In genomic region chr1:212668477-212668876, GRCh38 we compare ENCODE assay signal across 11 cellular contexts. TPM values are rescaled to one million over a fixed set of nuclear protein-coding genes. Genes with fewer than 3 reads are reported as not detected.
DNase-seq lines count a peak whose midpoint lies in the region; ATAC-seq and TF ChIP-seq lines count a peak whose summit lies in the region.
"Had no signal": no experiment of that assay in that cellular context is flagged by ENCODE, and none has a peak within 500 bp of the region (broad histone marks: within the 10 kb centered on the region; RNA-seq: fewer than 3 reads in every experiment).

No MANE protein-coding gene starts in this region.

- H3K4me2 ChIP-seq in mammary epithelial cell (ENCODE audit: insufficient read depth, low read depth, low read length) = no peak overlapping the region

- H3K9me3 Mint-ChIP-seq in MCF 10A (ENCODE audit: unreplicated experiment) (no peaks in the 10 kb centered on the region), nephron (no peaks in the 10 kb centered on the region)
- H3K9me3 Mint-ChIP-seq: type B pancreatic cell had no signal

- H3K9ac ChIP-seq in mammary epithelial cell (ENCODE audit: insufficient read depth, low read length) = no peak overlapping the region
- H3K9ac ChIP-seq in duodenal mucosa (ENCODE audit: low read depth in 1 of 2, low read length in 2 of 2) = no peak overlapping the region

- no peak for DNase-seq in MCF 10A (ENCODE audit: unreplicated experiment)
- DNase-seq in mammary epithelial cell = no peak
- no peak for DNase-seq in tibial nerve (ENCODE audit: low spot score in 2 of 2)
- no peak for DNase-seq in NCI-H2081 (lab: John Stamatoyannopoulos, UW)
- DNase-seq: midbrain; NK-92 treated with Interleukin-12 subunit alpha and Interleukin-12 subunit beta, amount 100 ng/mL, for 24 hours had no signal

- no peak for TF ChIP-seq CTCF in MCF 10A (IDR thresholded peaks at IDR 0.05; ENCODE audit: unreplicated experiment)
- TF ChIP-seq CTCF in mammary epithelial cell (conservative IDR thresholded peaks at IDR 0.05 in 1 of 2, IDR thresholded peaks at IDR 0.05 in 1 of 2; ENCODE audit: extremely low read depth in 1 of 2, insufficient read depth in 1 of 2, low read depth in 1 of 2, low read length in 2 of 2) = no peak
- no peak for TF ChIP-seq CTCF in nephron (IDR thresholded peaks at IDR 0.05; ENCODE audit: unreplicated experiment in 3 of 3)
- TF ChIP-seq CTCF in tibial nerve (IDR thresholded peaks at IDR 0.05) = no peak

- H3K27ac Mint-ChIP-seq in MCF 10A (ENCODE audit: low read depth, unreplicated experiment) = peak overlapping the region; percentile 91
- H3K27ac Mint-ChIP-seq in nephron = peak overlapping the region; percentile 21 to 77 (median 54)

- H3K36me3 Mint-ChIP-seq in MCF 10A (ENCODE audit: insufficient read depth, unreplicated experiment) = no peaks in the 10 kb centered on the region
- H3K36me3 Mint-ChIP-seq in nephron (ENCODE audit: low read depth) = no peaks in the 10 kb centered on the region
- H3K36me3 Mint-ChIP-seq: type B pancreatic cell had no signal

- H3K27ac ChIP-seq in mammary epithelial cell (ENCODE audit: insufficient read depth, low read depth, low read length) (no peak overlapping the region), duodenal mucosa (ENCODE audit: low read depth, low read length) (peak overlapping the region; percentile 39), tibial nerve (peak overlapping the region in 3 of 4 donors; percentile 28 to 85 (median 75))

- WGBS in mammary epithelial cell (ENCODE audit: low coverage, missing lambda C conversion rate) = 91% methylated on average over 5 of the region's 5 CpGs
- WGBS in tibial nerve, 2 donors = 83 to 87% methylated on average over 5 of the region's 5 CpGs

- H3K4me1 Mint-ChIP-seq in MCF 10A (ENCODE audit: insufficient read depth, unreplicated experiment) (peaks cover 31% of the 10 kb centered on the region), nephron (peaks cover 37% of the 10 kb centered on the region)

- H3K4me1 ChIP-seq in mammary epithelial cell (ENCODE audit: insufficient read depth, low read length) (peaks cover 22% of the 10 kb centered on the region), duodenal mucosa (ENCODE audit: control insufficient read depth in 1 of 2, insufficient read depth in 2 of 2, low read length in 2 of 2) (peaks cover 15 to 22% of the 10 kb centered on the region in 2 donors), tibial nerve (peaks cover 0 to 41% (median 9%) of the 10 kb centered on the region in 4 donors)

- POLR2A ChIA-PET in MCF 10A (lab: Yijun Ruan, JAX) = interaction anchor here (0.6 to 1.9 kb wide), 9 partner anchors 9 to 199 kb away, joined by 3 to 6 read pairs (median 4); partner anchors contain the start of gene ATF3

- no peaks in the 10 kb centered on the region for H3K27me3 ChIP-seq in mammary epithelial cell (ENCODE audit: insufficient read depth, low read length)
- peaks cover 0 to 3% of the 10 kb centered on the region in 2 donors for H3K27me3 ChIP-seq in duodenal mucosa (ENCODE audit: control insufficient read depth in 1 of 2, insufficient read depth in 2 of 2, low read length in 2 of 2)
- H3K27me3 ChIP-seq in tibial nerve = no peaks in the 10 kb centered on the region

- H3K4me3 ChIP-seq in mammary epithelial cell (replicated peaks in 1 of 3; ENCODE audit: insufficient read depth in 1 of 3, low read depth in 2 of 3, low read length in 3 of 3) (no peak overlapping the region), duodenal mucosa (ENCODE audit: low read depth in 1 of 2, low read length in 2 of 2) (no peak overlapping the region), tibial nerve (no peak overlapping the region)

- H4K20me1 ChIP-seq in mammary epithelial cell (ENCODE audit: insufficient read depth, low read length) = no peaks in the 10 kb centered on the region

- dilution Hi-C loops in mammary epithelial cell (cut with HindIII; ENCODE audit: low sequenced_read_pairs) = no loop called here

- no peak overlapping the region for H2AFZ ChIP-seq in mammary epithelial cell (ENCODE audit: low read depth, low read length)

- H3K9me3 ChIP-seq in mammary epithelial cell (replicated peaks; ENCODE audit: insufficient read depth, low read length) (no peaks in the 10 kb centered on the region), duodenal mucosa (ENCODE audit: control insufficient read depth in 1 of 2, low read length in 2 of 2) (no peaks in the 10 kb centered on the region), tibial nerve (no peaks in the 10 kb centered on the region)

- in situ Hi-C loops in mammary epithelial cell (cut with MboI; ENCODE audit: low sequenced_read_pairs in 2 of 2) = loop anchor here in 1 of 2 donors (25.0 kb wide), 1 partner anchor 319 kb away; no protein-coding TSS in a partner anchor

- BruUV-seq in MCF 10A (replicated peaks; lab: Mats Ljungman, UMichigan) = no TSS peak
- no TSS peak for BruUV-seq in mammary epithelial cell (replicated peaks; lab: Mats Ljungman, UMichigan)

- ATAC-seq in HG03565 (IDR thresholded peaks at IDR 0.05; ENCODE audit: unreplicated experiment) = no peak
- ATAC-seq in HG03097 (IDR thresholded peaks at IDR 0.05; ENCODE audit: low FRiP score, unreplicated experiment) = no peak

- CTCF ChIA-PET in MCF 10A (lab: Yijun Ruan, JAX) = interaction anchor here (0.6 to 1.7 kb wide), 9 partner anchors 10 to 355 kb away, joined by 3 to 5 read pairs (median 3); no protein-coding TSS in a partner anchor
- CTCF ChIA-PET in mammary epithelial cell (lab: Charles Lee; ENCODE audit: low non-redundant PET) = interaction anchor here (0.8 kb wide), 1 partner anchor 199 kb away, joined by 4 read pairs; no protein-coding TSS in a partner anchor

- no peaks in the 10 kb centered on the region for H3K79me2 ChIP-seq in mammary epithelial cell (ENCODE audit: insufficient read depth, low read length)

- H3K36me3 ChIP-seq in mammary epithelial cell (ENCODE audit: insufficient read depth, low read length) (no peaks in the 10 kb centered on the region), duodenal mucosa (ENCODE audit: control insufficient read depth in 1 of 2, insufficient read depth in 2 of 2, low read length in 2 of 2) (no peaks in the 10 kb centered on the region), tibial nerve (no peaks in the 10 kb centered on the region)

- H3K4me3 Mint-ChIP-seq in MCF 10A (ENCODE audit: unreplicated experiment) (no peak overlapping the region), nephron (no peak overlapping the region)

- intact Hi-C loops in MCF 10A (cut with micrococcal nuclease) = no loop called here
- intact Hi-C loops in mammary epithelial cell (cut with micrococcal nuclease) = no loop called here

- no peak for TF ChIP-seq EP300 in tibial nerve (IDR thresholded peaks at IDR 0.05)

- H3K27me3 Mint-ChIP-seq in MCF 10A (ENCODE audit: insufficient read depth, unreplicated experiment) (no peaks in the 10 kb centered on the region), nephron (ENCODE audit: low read depth) (peaks cover 31% of the 10 kb centered on the region)

- no peak for TF ChIP-seq POLR2A in tibial nerve (IDR thresholded peaks at IDR 0.05)

RNA-seq across cellular contexts. Expression of gene BATF3, which starts 31.2 kb away (rescaled TPM):
- 0.96 and 1.5 TPM in 2 replicates for total RNA-seq in MCF 10A (2022)
- not detected for total RNA-seq in mammary epithelial cell
- polyA plus RNA-seq in mammary epithelial cell = 0.17 TPM
- polyA minus RNA-seq in mammary epithelial cell = not detected
- total RNA-seq in tibial nerve = 1 to 10 TPM; 2.2 to 9.0 (median 3.4) TPM

RNA-seq across cellular contexts. Expression of gene ATF3, which starts 59.9 kb away (rescaled TPM):
- total RNA-seq in MCF 10A (2022) (85.3 and 114 TPM in 2 replicates), mammary epithelial cell (10 to 100 TPM in 1 of 2 donors, 1 to 10 TPM in 1; 3.5 to 17.8 TPM), tibial nerve (10 to 100 TPM; 12.3 to 19.2 (median 13.7) TPM)
- polyA plus RNA-seq in mammary epithelial cell = 1.3 TPM
- polyA minus RNA-seq in mammary epithelial cell = 2.3 TPM
